In the genomic region with DNA sequence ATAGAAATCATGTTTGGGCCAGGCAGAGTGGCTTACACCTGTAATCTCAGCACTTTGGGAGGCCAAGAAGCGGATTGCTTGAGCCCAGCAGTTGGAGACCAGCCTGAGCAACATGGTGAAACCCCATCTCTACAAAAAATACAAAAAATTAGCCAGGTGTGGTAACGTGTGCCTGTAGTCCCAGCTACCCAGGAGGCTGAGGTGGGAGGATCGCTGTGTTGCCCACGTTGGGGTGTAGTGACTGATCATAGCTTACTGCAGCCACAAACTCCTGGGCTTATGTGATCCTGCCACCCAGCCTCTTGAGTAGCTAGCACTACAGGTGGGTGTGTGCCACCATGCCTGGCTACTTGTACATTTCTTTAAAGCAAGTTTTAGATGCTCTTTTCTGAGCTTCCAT, we compare ENCODE assay signal across 23 cellular contexts.
"Had no signal": no experiment of that assay in that cellular context is flagged by ENCODE, and none has a peak within 500 bp of the region (broad histone marks: within the 10 kb centered on the region; RNA-seq: fewer than 3 reads in every experiment).

No MANE protein-coding gene starts in this region.

- ATAC-seq: activated CD4-positive, alpha-beta T cell treated with anti-CD3 and anti-CD28 coated beads for 36 hours; activated CD8-positive, alpha-beta memory T cell treated with anti-CD3 and anti-CD28 coated beads, Interleukin-2, amount 10 ng/mL, durations not matched to agents 7 days and 5 days; activated CD8-positive, alpha-beta T cell treated with anti-CD3 and anti-CD28 coated beads, Interleukin-2, amount 10 ng/mL, durations not matched to agents 7 days and 5 days; activated naive CD8-positive, alpha-beta T cell treated with anti-CD3 and anti-CD28 coated beads, Interleukin-2, amount 50 U/mL, for 24 hours; body of pancreas had no signal

- H3K27me3 ChIP-seq: adrenal gland, body of pancreas had no signal

- H3K27ac ChIP-seq: adrenal gland, body of pancreas, epithelial cell of prostate had no signal

- H3K36me3 ChIP-seq: adrenal gland had no signal

- H3K9me3 ChIP-seq: adrenal gland, body of pancreas had no signal

- H3K4me1 ChIP-seq: adrenal gland, body of pancreas had no signal

- DNase-seq: activated CD4-positive, alpha-beta memory T cell treated with anti-CD3 and anti-CD28 coated beads for 36 hours; activated CD4-positive, alpha-beta T cell treated with anti-CD3 and anti-CD28 coated beads for 36 hours; activated CD4-positive, alpha-beta T cell treated with anti-CD3 and anti-CD28 coated beads, Interleukin-2, amount 10 ng/mL, durations not matched to agents 24 days and 14 days; activated CD4-positive, CD25-positive, alpha-beta regulatory T cell; activated CD4-positive, CD25-positive, alpha-beta regulatory T cell treated with anti-CD3 and anti-CD28 coated beads, Interleukin-2, amount 50 U/mL, for 72 hours; activated CD8-positive, alpha-beta memory T cell treated with anti-CD3 and anti-CD28 coated beads, Interleukin-2, amount 10 ng/mL, durations not matched to agents 7 days and 5 days; activated CD8-positive, alpha-beta memory T cell treated with anti-CD3 and anti-CD28 coated beads, Interleukin-2, amount 50 U/mL, for 4 hours; activated CD8-positive, alpha-beta T cell treated with anti-CD3 and anti-CD28 coated beads, Interleukin-2, amount 10 ng/mL, durations not matched to agents 7 days and 5 days; activated effector memory CD4-positive, alpha-beta T cell treated with anti-CD3 and anti-CD28 coated beads, Interleukin-2, amount 50 U/mL, for 16 hours; activated naive CD4-positive, alpha-beta T cell treated with anti-CD3 and anti-CD28 coated beads for 36 hours; activated naive CD8-positive, alpha-beta T cell treated with anti-CD3 and anti-CD28 coated beads for 36 hours; activated naive CD8-positive, alpha-beta T cell treated with anti-CD3 and anti-CD28 coated beads, Interleukin-2, amount 50 U/mL, for 24 hours; activated T-cell treated with anti-CD3 and anti-CD28 coated beads, Interleukin-2, amount 50 U/mL, for 1 hour; activated T-cell treated with anti-CD3 and anti-CD28 coated beads, Interleukin-2, amount 50 U/mL, for 48 hours; adrenal gland; amygdala; aorta; body of pancreas; caudate nucleus; effector CD8-positive, alpha-beta T cell; foreskin fibroblast; T-helper 2 cell had no signal

- H3K4me3 ChIP-seq: adrenal gland, body of pancreas had no signal
